In genomic region chr9:136245194-136246150, GRCh38 we compare ENCODE assay signal across 1 cellular context.
TF ChIP-seq lines count a peak whose summit lies in the region.

QSOX2 (minus strand) TSS chr9:136245812; CDS start chr9:136245803, 9 bp downstream.

TF ChIP-seq in GM12878, 131 proteins besides CTCF, POLR2A, EP300 and RAD21 (continued from another document):
- TF ChIP-seq REST (IDR thresholded peaks at IDR 0.05; ENCODE audit: low read depth, low read length) (peak; percentile 77), RB1 (IDR thresholded peaks at IDR 0.05; ENCODE audit: borderline replicate concordance) (peak; percentile 81; the same call in 1 of the 2 replicates), CBFB (IDR thresholded peaks at IDR 0.05; ENCODE audit: low read depth) (no peak), NR2C2 (IDR thresholded peaks at IDR 0.05; ENCODE audit: borderline replicate concordance, control insufficient read depth, insufficient read length, low read depth) (peak; percentile 40), CUX1 (IDR thresholded peaks at IDR 0.05; ENCODE audit: insufficient replicate concordance, low read depth, low read length) (no peak), GATAD2B (conservative IDR thresholded peaks at IDR 0.05; ENCODE audit: low read depth) (peak; percentile 77; the same call in 1 of the 2 replicates), ZNF24 (IDR thresholded peaks at IDR 0.05) (no peak), FOXK2 (IDR thresholded peaks at IDR 0.05) (no peak), NFYA (IDR thresholded peaks at IDR 0.05; ENCODE audit: borderline replicate concordance, low read depth, low read length) (no peak), SIN3A (IDR thresholded peaks at IDR 0.05; ENCODE audit: low read depth, low read length) (peak; percentile 90), DPF2 (IDR thresholded peaks at IDR 0.05) (peak; percentile 47; the same call in 1 of the 2 replicates), USF1 (IDR thresholded peaks at IDR 0.05; ENCODE audit: borderline replicate concordance, extremely low read length, insufficient read depth, low read depth, low read length) (peak; percentile 86), HDAC6 (IDR thresholded peaks at IDR 0.05; ENCODE audit: unreplicated experiment) (no peak), YY1 (IDR thresholded peaks at IDR 0.05; ENCODE audit: low read depth, low read length) (peak; percentile 96), LARP7 (IDR thresholded peaks at IDR 0.05) (peak; percentile 88), BACH1 (IDR thresholded peaks at IDR 0.05; ENCODE audit: borderline replicate concordance) (peak; percentile 63; the same call in 1 of the 2 replicates), ZNF622 (IDR thresholded peaks at IDR 0.05) (no peak), NR2C1 (IDR thresholded peaks at IDR 0.05) (peak; percentile 94), ESRRA (IDR thresholded peaks at IDR 0.05; ENCODE audit: low read length) (no peak), NKRF (conservative IDR thresholded peaks at IDR 0.05) (peak; percentile 97), SKIL (IDR thresholded peaks at IDR 0.05; ENCODE audit: low read depth, poor library complexity, severe bottlenecking) (no peak), MTA3 (IDR thresholded peaks at IDR 0.05; ENCODE audit: borderline replicate concordance, low read length) (no peak), SMARCA5 (IDR thresholded peaks at IDR 0.05) (peak; percentile 88), IRF4 (IDR thresholded peaks at IDR 0.05; ENCODE audit: low read depth, low read length) (no peak), FOS (IDR thresholded peaks at IDR 0.05; ENCODE audit: borderline replicate concordance, extremely low read depth, insufficient read length) (no peak), MXI1 (IDR thresholded peaks at IDR 0.05; ENCODE audit: low read depth, low read length) (peak; percentile 91), ZNF592 (IDR thresholded peaks at IDR 0.05) (no peak), SRF (IDR thresholded peaks at IDR 0.05; ENCODE audit: low read depth in 2 of 2, low read length in 2 of 2) (0 out of 4 replicates have a peak, but pooled peaks of 1 of the 2 experiments have one; percentile 5), EGR1 (IDR thresholded peaks at IDR 0.05; ENCODE audit: borderline replicate concordance in 1 of 2, low read depth in 2 of 2, low read length in 2 of 2) (peak; percentile 11 to 90), BHLHE40 (IDR thresholded peaks at IDR 0.05; ENCODE audit: borderline replicate concordance in 1 of 2, low read depth in 2 of 2, low read length in 1 of 2) (peak; percentile 89 to 97), ATF3 (IDR thresholded peaks at IDR 0.05; ENCODE audit: borderline replicate concordance, extremely low read depth, low read depth, low read length) (peak; percentile 63; the same call in 1 of the 2 replicates), CREB1 (IDR thresholded peaks at IDR 0.05; ENCODE audit: low read depth) (peak; percentile 45), MYC (IDR thresholded peaks at IDR 0.05; ENCODE audit: insufficient read depth, insufficient read length, insufficient replicate concordance, low read length, severe bottlenecking) (peak; percentile 66)
TF ChIP-seq in GM12878: peak in this region for 26.
